1 cellular context compared by ENCODE assay signal in genomic region chr12:8635342-8636006, GRCh38. TPM values are rescaled to one million over a fixed set of nuclear protein-coding genes. Genes with fewer than 3 reads are reported as not detected.
"Had no signal": no experiment of that assay in that cellular context is flagged by ENCODE, and none has a peak within 500 bp of the region (broad histone marks: within the 10 kb centered on the region; RNA-seq: fewer than 3 reads in every experiment).

No MANE protein-coding gene starts in this region.

RNA-seq across cellular contexts. Expression of gene AICDA, which starts 22.8 kb away (rescaled TPM):
- polyA plus RNA-seq: SK-N-SH had no signal
